ENCODE assay signal across 25 cellular contexts in genomic region chr9:37523916-37524315, GRCh38. TPM values are rescaled to one million over a fixed set of nuclear protein-coding genes. Genes with fewer than 3 reads are reported as not detected.
DNase-seq lines count a peak whose midpoint lies in the region; ATAC-seq, FAIRE-seq and TF ChIP-seq lines count a peak whose summit lies in the region.
"Had no signal": no experiment of that assay in that cellular context is flagged by ENCODE, and none has a peak within 500 bp of the region (broad histone marks: within the 10 kb centered on the region; RNA-seq: fewer than 3 reads in every experiment).

No MANE protein-coding gene starts in this region.

- H3K9me3 ChIP-seq in kidney (ENCODE audit: control insufficient read depth in 1 of 2, low read length in 2 of 2): no peaks in the 10 kb centered on the region
- H3K9me3 ChIP-seq: A549, BE2C had no signal

- H3K4me1 Mint-ChIP-seq in WTC11: no peaks in the 10 kb centered on the region
- no peaks in the 10 kb centered on the region for H3K4me1 Mint-ChIP-seq in progenitor cell of endocrine pancreas (ENCODE audit: low read depth)
- H3K4me1 Mint-ChIP-seq: CD14-positive monocyte had no signal

- no peak overlapping the region for H3K4me3 ChIP-seq in kidney (ENCODE audit: low read length in 2 of 2)
- H3K4me3 ChIP-seq: A549; BLaER1 treated with 17β-estradiol and CSF1 and Interleukin-3, amounts not matched to agents 10 nM and 100 nM; GM12878; GM23248 had no signal

- no peak overlapping the region for H3K27ac ChIP-seq in kidney (ENCODE audit: low read depth in 2 of 2, low read length in 2 of 2)
- H3K27ac ChIP-seq: A549; BLaER1 treated with 17β-estradiol and CSF1 and Interleukin-3, amounts not matched to agents 10 nM and 100 nM; GM23248 had no signal

- DNase-seq in WTC11 (ENCODE audit: low spot score): no peak
- peak; percentile 30 for DNase-seq in kidney
- DNase-seq in progenitor cell of endocrine pancreas (ENCODE audit: low spot score, unreplicated experiment): no peak
- no peak for DNase-seq in DMS153 treated with DMSO at 0.1 percent for 48 hours (lab: John Stamatoyannopoulos, UW; ENCODE audit: unreplicated experiment)
- DNase-seq in DMS114 treated with DMSO at 0.1 percent for 48 hours (lab: John Stamatoyannopoulos, UW; ENCODE audit: unreplicated experiment): no peak
- DNase-seq in NCI-H128 (lab: John Stamatoyannopoulos, UW; ENCODE audit: unreplicated experiment): no peak
- DNase-seq: 8988T; ACHN; AML-193; BE2C; CD4-positive, alpha-beta T cell; CD8-positive, alpha-beta memory T cell; DMS 273 treated with DMSO at 0.1 percent for 48 hours; DND-41; GM23248; H7; HCEC 1CT had no signal

- peak overlapping the region; percentile 8; the same call in 1 of the 2 replicates for H3K27ac Mint-ChIP-seq in WTC11
- H3K27ac Mint-ChIP-seq in progenitor cell of endocrine pancreas: peak overlapping the region; percentile 76
- H3K27ac Mint-ChIP-seq: CD4-positive, alpha-beta T cell had no signal

- H3K36me3 ChIP-seq in kidney (ENCODE audit: control insufficient read depth in 1 of 2, insufficient read depth in 2 of 2, low read length in 2 of 2): peaks cover 15 to 25% of the 10 kb centered on the region in 2 donors

- ATAC-seq in WTC11: no peak
- ATAC-seq: A549, GM12878 had no signal

- no peak for FAIRE-seq in kidney (lab: Jason Lieb, UNC)
- FAIRE-seq: A549, D721Med, G401.6, GM12878, GM19239, H1 had no signal

- POLR2A ChIA-PET in WTC11 (lab: Charles Lee): no interaction called here

- CTCF ChIA-PET in WTC11 (lab: Charles Lee): no interaction called here

- no peaks in the 10 kb centered on the region for H3K27me3 Mint-ChIP-seq in WTC11 (ENCODE audit: low read depth)
- no peaks in the 10 kb centered on the region for H3K27me3 Mint-ChIP-seq in progenitor cell of endocrine pancreas
- H3K27me3 Mint-ChIP-seq: CD4-positive, alpha-beta T cell; CD8-positive, alpha-beta memory T cell had no signal

- H3K36me3 Mint-ChIP-seq in WTC11 (peaks cover 44% of the 10 kb centered on the region), progenitor cell of endocrine pancreas (ENCODE audit: insufficient read depth) (peaks cover 21% of the 10 kb centered on the region)

- intact Hi-C loops in kidney (cut with DNase I): no loop called here

- H3K4me1 ChIP-seq in kidney (ENCODE audit: control insufficient read depth in 1 of 2, insufficient read depth in 1 of 2, low read depth in 1 of 2, low read length in 2 of 2): no peaks in the 10 kb centered on the region
- H3K4me1 ChIP-seq: A549; BE2C; BLaER1 treated with 17β-estradiol and CSF1 and Interleukin-3, amounts not matched to agents 10 nM and 100 nM had no signal

- H3K4me3 Mint-ChIP-seq in WTC11 (no peak overlapping the region), progenitor cell of endocrine pancreas (ENCODE audit: low read depth) (no peak overlapping the region)
- H3K4me3 Mint-ChIP-seq: CD14-positive monocyte; CD4-positive, alpha-beta T cell; CD8-positive, alpha-beta memory T cell had no signal

- no peak for TF ChIP-seq CTCF in WTC11 (IDR thresholded peaks at IDR 0.05)
- no peak for TF ChIP-seq CTCF in kidney (IDR thresholded peaks at IDR 0.05; ENCODE audit: borderline replicate concordance, extremely low read depth, insufficient read depth)
- TF ChIP-seq CTCF in progenitor cell of endocrine pancreas (IDR thresholded peaks at IDR 0.05; ENCODE audit: unreplicated experiment): no peak

- H3K9ac ChIP-seq in kidney (ENCODE audit: low read length in 2 of 2): no peak overlapping the region
- H3K9ac ChIP-seq: BLaER1 treated with 17β-estradiol and CSF1 and Interleukin-3, amounts not matched to agents 10 nM and 100 nM; GM23248 had no signal

- H3K9me3 Mint-ChIP-seq in WTC11 (no peaks in the 10 kb centered on the region), progenitor cell of endocrine pancreas (ENCODE audit: low read depth) (no peaks in the 10 kb centered on the region)
- H3K9me3 Mint-ChIP-seq: CD14-positive monocyte; CD4-positive, alpha-beta T cell; CD8-positive, alpha-beta memory T cell had no signal

TF ChIP-seq in WTC11, 78 proteins besides CTCF, POLR2A, EP300 and RAD21 (continues in another document):
- no peak for TF ChIP-seq E2F4 (CRISPR knock-in tag; IDR thresholded peaks at IDR 0.05; ENCODE audit: borderline replicate concordance, low read depth)
- no peak for TF ChIP-seq JAZF1 (CRISPR knock-in tag; IDR thresholded peaks at IDR 0.05)
- no peak for TF ChIP-seq NFATC4 (CRISPR knock-in tag; IDR thresholded peaks at IDR 0.05)
- TF ChIP-seq ZNF219 (CRISPR knock-in tag; IDR thresholded peaks at IDR 0.05; ENCODE audit: borderline replicate concordance): no peak
- no peak for TF ChIP-seq STAT6 (CRISPR knock-in tag; conservative IDR thresholded peaks at IDR 0.05; ENCODE audit: low read depth)
- TF ChIP-seq GABPB1 (CRISPR knock-in tag; IDR thresholded peaks at IDR 0.05): no peak
- no peak for TF ChIP-seq ELF4 (CRISPR knock-in tag; IDR thresholded peaks at IDR 0.05; ENCODE audit: low read depth)
- no peak for TF ChIP-seq ZSCAN18 (CRISPR knock-in tag; IDR thresholded peaks at IDR 0.05)
- no peak for TF ChIP-seq FOXP4 (CRISPR knock-in tag; IDR thresholded peaks at IDR 0.05)
- no peak for TF ChIP-seq IRF2 (CRISPR knock-in tag; IDR thresholded peaks at IDR 0.05; ENCODE audit: borderline replicate concordance, low read depth)

RNA-seq across cellular contexts. Expression of gene POLR1E, which starts 38.2 kb away (rescaled TPM):
- total RNA-seq in WTC11 (2021): 31.4 to 39.6 TPM (median 38.8 TPM) in 3 replicates
- 17.2 TPM for total RNA-seq in kidney
- 8.2 TPM for polyA plus RNA-seq in kidney (ENCODE audit: insufficient read depth, low read depth, low replicate concordance)
- total RNA-seq in progenitor cell of endocrine pancreas: 22.2 and 22.4 TPM in 2 replicates

RNA-seq across cellular contexts. Expression of gene FBXO10, which starts 52.3 kb away (rescaled TPM):
- total RNA-seq in WTC11 (2021): 14.0 to 14.7 TPM (median 14.4 TPM) in 3 replicates
- total RNA-seq in kidney: 6.7 TPM
- polyA plus RNA-seq in kidney (ENCODE audit: insufficient read depth, low read depth, low replicate concordance): 6.2 TPM
- total RNA-seq in progenitor cell of endocrine pancreas: 22.0 TPM in 2 replicates

RNA-seq across cellular contexts. Expression of gene ZBTB5, which starts 58.7 kb away (rescaled TPM):
- total RNA-seq in WTC11 (2021) (13.2 to 16.7 TPM (median 13.6 TPM) in 3 replicates), kidney (14.1 TPM), progenitor cell of endocrine pancreas (21.2 and 21.8 TPM in 2 replicates)
- polyA plus RNA-seq in kidney (ENCODE audit: insufficient read depth, low read depth, low replicate concordance): 6.1 TPM
